4 cellular contexts compared by ENCODE assay signal in genomic region chr7:143757596-143757995, GRCh38. TPM values are rescaled to one million over a fixed set of nuclear protein-coding genes. Genes with fewer than 3 reads are reported as not detected.
"Had no signal": no experiment of that assay in that cellular context is flagged by ENCODE, and none has a peak within 500 bp of the region (broad histone marks: within the 10 kb centered on the region; RNA-seq: fewer than 3 reads in every experiment).

CTAGE6 (minus strand) TSS chr7:143757696; CDS start chr7:143757658, 38 bp downstream.

RNA-seq across cellular contexts. Expression of gene CTAGE6, which starts in this region (rescaled TPM):
- total RNA-seq: activated T-helper 1 cell treated with anti-CD3 and anti-CD28 coated beads, Interleukin-12 subunit alpha, Interleukin-12 subunit beta, Interleukin-2, Interleukin-4 antibody, amounts not matched to agents 30 ng/mL and 10 ng/mL and 1 ng/mL, durations not matched to agents 14 hours and 24 hours and 36 hours; ascending aorta; cardiac muscle cell; cardiac septum had no signal
- polyA plus RNA-seq: cardiac muscle cell had no signal
